In the genomic region with DNA sequence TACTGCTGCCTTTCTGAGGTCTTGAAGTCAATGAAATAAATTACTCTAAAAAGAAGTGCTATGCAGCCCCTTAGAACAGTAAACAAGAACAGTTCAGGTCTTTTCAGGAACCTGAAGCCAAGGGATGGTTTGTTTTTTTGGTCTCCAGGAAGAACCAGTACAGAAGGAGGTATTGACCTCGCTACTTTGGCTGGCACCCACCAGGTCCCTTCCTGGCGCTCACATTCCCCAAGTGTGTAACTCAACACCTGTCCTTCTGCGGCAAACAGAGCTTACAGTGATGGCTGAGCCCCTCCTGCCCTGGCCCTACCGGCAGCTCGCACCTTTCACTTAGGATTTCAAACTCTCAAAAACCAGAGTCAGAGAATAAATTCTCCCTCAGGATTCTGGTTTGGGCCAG, we compare ENCODE assay signal across 1 cellular context.
TF ChIP-seq lines count a peak whose summit lies in the region.

No MANE protein-coding gene starts in this region.

TF ChIP-seq in SK-N-SH, 30 proteins besides CTCF, POLR2A, EP300 and RAD21 (continued from another document):
- TF ChIP-seq, protein P1, sequence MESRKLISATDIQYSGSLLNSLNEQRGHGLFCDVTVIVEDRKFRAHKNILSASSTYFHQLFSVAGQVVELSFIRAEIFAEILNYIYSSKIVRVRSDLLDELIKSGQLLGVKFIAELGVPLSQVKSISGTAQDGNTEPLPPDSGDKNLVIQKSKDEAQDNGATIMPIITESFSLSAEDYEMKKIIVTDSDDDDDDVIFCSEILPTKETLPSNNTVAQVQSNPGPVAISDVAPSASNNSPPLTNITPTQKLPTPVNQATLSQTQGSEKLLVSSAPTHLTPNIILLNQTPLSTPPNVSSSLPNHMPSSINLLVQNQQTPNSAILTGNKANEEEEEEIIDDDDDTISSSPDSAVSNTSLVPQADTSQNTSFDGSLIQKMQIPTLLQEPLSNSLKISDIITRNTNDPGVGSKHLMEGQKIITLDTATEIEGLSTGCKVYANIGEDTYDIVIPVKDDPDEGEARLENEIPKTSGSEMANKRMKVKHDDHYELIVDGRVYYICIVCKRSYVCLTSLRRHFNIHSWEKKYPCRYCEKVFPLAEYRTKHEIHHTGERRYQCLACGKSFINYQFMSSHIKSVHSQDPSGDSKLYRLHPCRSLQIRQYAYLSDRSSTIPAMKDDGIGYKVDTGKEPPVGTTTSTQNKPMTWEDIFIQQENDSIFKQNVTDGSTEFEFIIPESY (IDR thresholded peaks at IDR 0.05; ENCODE audit: borderline replicate concordance, low read depth), result no peak
- no peak for TF ChIP-seq FOXM1 (IDR thresholded peaks at IDR 0.05; ENCODE audit: low read depth)
- no peak for TF ChIP-seq RCOR1 (IDR thresholded peaks at IDR 0.05; ENCODE audit: low read length)
- TF ChIP-seq, protein P2, sequence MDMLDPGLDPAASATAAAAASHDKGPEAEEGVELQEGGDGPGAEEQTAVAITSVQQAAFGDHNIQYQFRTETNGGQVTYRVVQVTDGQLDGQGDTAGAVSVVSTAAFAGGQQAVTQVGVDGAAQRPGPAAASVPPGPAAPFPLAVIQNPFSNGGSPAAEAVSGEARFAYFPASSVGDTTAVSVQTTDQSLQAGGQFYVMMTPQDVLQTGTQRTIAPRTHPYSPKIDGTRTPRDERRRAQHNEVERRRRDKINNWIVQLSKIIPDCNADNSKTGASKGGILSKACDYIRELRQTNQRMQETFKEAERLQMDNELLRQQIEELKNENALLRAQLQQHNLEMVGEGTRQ (IDR thresholded peaks at IDR 0.05; ENCODE audit: borderline replicate concordance, low read depth, low read length), result no peak
- TF ChIP-seq EZH2phosphoT487 (IDR thresholded peaks at IDR 0.05; ENCODE audit: borderline replicate concordance, low read depth), result no peak
- TF ChIP-seq FOSL2 (IDR thresholded peaks at IDR 0.05; ENCODE audit: borderline replicate concordance, low read depth), result no peak
- TF ChIP-seq, protein P3, sequence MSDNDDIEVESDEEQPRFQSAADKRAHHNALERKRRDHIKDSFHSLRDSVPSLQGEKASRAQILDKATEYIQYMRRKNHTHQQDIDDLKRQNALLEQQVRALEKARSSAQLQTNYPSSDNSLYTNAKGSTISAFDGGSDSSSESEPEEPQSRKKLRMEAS (IDR thresholded peaks at IDR 0.05; ENCODE audit: low read depth), result no peak
- no peak for TF ChIP-seq TEAD4 (IDR thresholded peaks at IDR 0.05; ENCODE audit: borderline replicate concordance, insufficient read depth)
- TF ChIP-seq GABPA (IDR thresholded peaks at IDR 0.05; ENCODE audit: low read depth), result no peak
- no peak for TF ChIP-seq JUND (IDR thresholded peaks at IDR 0.05)
- TF ChIP-seq NRF1 (IDR thresholded peaks at IDR 0.05; ENCODE audit: low read depth, low read length), result no peak
